Comparison of ENCODE assay signal across 8 cellular contexts in genomic region chr13:113742000-113742441, GRCh38. TPM values are rescaled to one million over a fixed set of nuclear protein-coding genes. Genes with fewer than 3 reads are reported as not detected.
DNase-seq lines count a peak whose midpoint lies in the region; ATAC-seq, FAIRE-seq and TF ChIP-seq lines count a peak whose summit lies in the region.

No MANE protein-coding gene starts in this region.

- H3K4me1 ChIP-seq in CD4-positive, alpha-beta memory T cell (ENCODE audit: insufficient read depth, low read length), result peaks cover 26% of the 10 kb centered on the region
- H3K4me1 ChIP-seq in pancreas, result no peaks in the 10 kb centered on the region
- no peaks in the 10 kb centered on the region for H3K4me1 ChIP-seq in esophagus muscularis mucosa

- peaks cover 0 to 2% (median 0%) of the 10 kb centered on the region in 8 donors for H3K9me3 Mint-ChIP-seq in CD4-positive, alpha-beta memory T cell
- H3K9me3 Mint-ChIP-seq in activated T-helper 1 cell treated with anti-CD3 and anti-CD28 coated beads, Interleukin-12 subunit alpha, Interleukin-12 subunit beta, Interleukin-2, Interleukin-4 antibody, amounts not matched to agents 30 ng/mL and 10 ng/mL and 1 ng/mL, durations not matched to agents 14 hours and 24 hours and 36 hours, result no peaks in the 10 kb centered on the region

- TF ChIP-seq POLR2A in esophagus muscularis mucosa (IDR thresholded peaks at IDR 0.05; ENCODE audit: low read depth), result no peak

- no peaks in the 10 kb centered on the region for H3K36me3 ChIP-seq in CD4-positive, alpha-beta memory T cell (ENCODE audit: insufficient read depth, low read length)
- H3K36me3 ChIP-seq in pancreas (no peaks in the 10 kb centered on the region), esophagus muscularis mucosa (no peaks in the 10 kb centered on the region)

- intact Hi-C loops in CD4-positive, alpha-beta memory T cell (cut with micrococcal nuclease), result no loop called here
- intact Hi-C loops in pancreas (cut with DNase I) (no loop called here), esophagus muscularis mucosa (cut with DNase I) (no loop called here)
- intact Hi-C loops in activated T-helper 1 cell treated with anti-CD3 and anti-CD28 coated beads, Interleukin-12 subunit alpha, Interleukin-12 subunit beta, Interleukin-2, Interleukin-4 antibody, amounts not matched to agents 30 ng/mL and 10 ng/mL and 1 ng/mL, durations not matched to agents 14 hours and 24 hours and 36 hours (cut with micrococcal nuclease), result no loop called here

- H3K4me3 ChIP-seq in CD4-positive, alpha-beta memory T cell (ENCODE audit: low read length in 2 of 2), result no peak overlapping the region
- H3K4me3 ChIP-seq in epithelial cell of proximal tubule (ENCODE audit: low read depth, low read length), result no peak overlapping the region
- H3K4me3 ChIP-seq in pancreas, result no peak overlapping the region
- H3K4me3 ChIP-seq in esophagus muscularis mucosa, result no peak overlapping the region

- H3K27me3 ChIP-seq in CD4-positive, alpha-beta memory T cell (ENCODE audit: insufficient read depth, low read length), result peaks cover 10% of the 10 kb centered on the region
- no peaks in the 10 kb centered on the region for H3K27me3 ChIP-seq in pancreas
- peaks cover 0 to 21% (median 0%) of the 10 kb centered on the region in 4 donors for H3K27me3 ChIP-seq in esophagus muscularis mucosa

- peak; percentile 35 for TF ChIP-seq CTCF in epithelial cell of proximal tubule (conservative IDR thresholded peaks at IDR 0.05; ENCODE audit: low read depth, low read length)
- TF ChIP-seq CTCF in pancreas (IDR thresholded peaks at IDR 0.05), result no peak
- no peak for TF ChIP-seq CTCF in esophagus muscularis mucosa (IDR thresholded peaks at IDR 0.05)

- H3K27me3 Mint-ChIP-seq in CD4-positive, alpha-beta memory T cell, result peaks cover 8% of the 10 kb centered on the region in 2 donors
- peaks cover 14% of the 10 kb centered on the region for H3K27me3 Mint-ChIP-seq in activated T-helper 1 cell treated with anti-CD3 and anti-CD28 coated beads, Interleukin-12 subunit alpha, Interleukin-12 subunit beta, Interleukin-2, Interleukin-4 antibody, amounts not matched to agents 30 ng/mL and 10 ng/mL and 1 ng/mL, durations not matched to agents 14 hours and 24 hours and 36 hours (ENCODE audit: insufficient read depth)

- POLR2A ChIA-PET in CD4-positive, alpha-beta memory T cell (lab: Charles Lee; ENCODE audit: partially characterized antibody), result interaction anchor here (1.1 to 1.3 kb wide), 2 partner anchors 14 to 15 kb away, joined by 4 to 6 read pairs; no protein-coding TSS in a partner anchor

- FAIRE-seq in pancreas (lab: Jason Lieb, UNC), result no peak

- peak overlapping the region in 1 of 7 donors; percentile 35 for H3K27ac Mint-ChIP-seq in CD4-positive, alpha-beta memory T cell
- no peak overlapping the region for H3K27ac Mint-ChIP-seq in activated T-helper 1 cell treated with anti-CD3 and anti-CD28 coated beads, Interleukin-12 subunit alpha, Interleukin-12 subunit beta, Interleukin-2, Interleukin-4 antibody, amounts not matched to agents 30 ng/mL and 10 ng/mL and 1 ng/mL, durations not matched to agents 14 hours and 24 hours and 36 hours

- no peaks in the 10 kb centered on the region for H3K36me3 Mint-ChIP-seq in CD4-positive, alpha-beta memory T cell
- no peaks in the 10 kb centered on the region for H3K36me3 Mint-ChIP-seq in activated T-helper 1 cell treated with anti-CD3 and anti-CD28 coated beads, Interleukin-12 subunit alpha, Interleukin-12 subunit beta, Interleukin-2, Interleukin-4 antibody, amounts not matched to agents 30 ng/mL and 10 ng/mL and 1 ng/mL, durations not matched to agents 14 hours and 24 hours and 36 hours (ENCODE audit: low read depth)

- 25 to 30% methylated on average over 15 of the region's 15 CpGs for WGBS in pancreas, 2 donors
- WGBS in esophagus muscularis mucosa, result 30% methylated on average over 8 of the region's 15 CpGs

- DNase-seq in CD4-positive, alpha-beta memory T cell, result no peak
- DNase-seq in SIG-M5 treated with dmso at 0.1 percent for 504 hours (lab: John Stamatoyannopoulos, UW; ENCODE audit: unreplicated experiment) (peak; percentile 92), epithelial cell of proximal tubule (ENCODE audit: low read depth) (no peak), pancreas (peak in 3 of 6 donors; percentile 43 to 53 (median 50)), esophagus muscularis mucosa (ENCODE audit: extremely low spot score) (no peak)
- DNase-seq in activated T-helper 1 cell treated with anti-CD3 and anti-CD28 coated beads, Interleukin-12 subunit alpha, Interleukin-12 subunit beta, Interleukin-2, Interleukin-4 antibody, amounts not matched to agents 30 ng/mL and 10 ng/mL and 1 ng/mL, durations not matched to agents 14 hours and 24 hours and 36 hours (ENCODE audit: low spot score), result no peak

- no peak for TF ChIP-seq EP300 in esophagus muscularis mucosa (IDR thresholded peaks at IDR 0.05)

- peak overlapping the region in 5 of 8 donors; percentile 21 to 84 (median 62) for H3K4me3 Mint-ChIP-seq in CD4-positive, alpha-beta memory T cell
- H3K4me3 Mint-ChIP-seq in activated T-helper 1 cell treated with anti-CD3 and anti-CD28 coated beads, Interleukin-12 subunit alpha, Interleukin-12 subunit beta, Interleukin-2, Interleukin-4 antibody, amounts not matched to agents 30 ng/mL and 10 ng/mL and 1 ng/mL, durations not matched to agents 14 hours and 24 hours and 36 hours, result no peak overlapping the region

- ATAC-seq in HG02759 (IDR thresholded peaks at IDR 0.05; ENCODE audit: unreplicated experiment) (peak; percentile 44), pancreas (peak in 3 of 4 donors; percentile 63 to 86 (median 81)), HG03520 (IDR thresholded peaks at IDR 0.05; ENCODE audit: unreplicated experiment) (no peak)

- no peaks in the 10 kb centered on the region for H3K9me3 ChIP-seq in CD4-positive, alpha-beta memory T cell (ENCODE audit: control insufficient read depth in 1 of 2, low read length in 2 of 2)
- H3K9me3 ChIP-seq in pancreas (no peaks in the 10 kb centered on the region), esophagus muscularis mucosa (no peaks in the 10 kb centered on the region)

- no peak overlapping the region for H3K27ac ChIP-seq in CD4-positive, alpha-beta memory T cell (ENCODE audit: low read depth, low read length)
- H3K27ac ChIP-seq in pancreas (no peak overlapping the region), esophagus muscularis mucosa (replicated peaks in 1 of 4) (no peak overlapping the region)

- CTCF ChIA-PET in CD4-positive, alpha-beta memory T cell (lab: Charles Lee; ENCODE audit: partially characterized antibody), result no interaction called here

- H3K4me1 Mint-ChIP-seq in CD4-positive, alpha-beta memory T cell, result peaks cover 10 to 37% (median 20%) of the 10 kb centered on the region in 4 donors
- peaks cover 13% of the 10 kb centered on the region for H3K4me1 Mint-ChIP-seq in activated T-helper 1 cell treated with anti-CD3 and anti-CD28 coated beads, Interleukin-12 subunit alpha, Interleukin-12 subunit beta, Interleukin-2, Interleukin-4 antibody, amounts not matched to agents 30 ng/mL and 10 ng/mL and 1 ng/mL, durations not matched to agents 14 hours and 24 hours and 36 hours (ENCODE audit: low read depth)

RNA-seq across cellular contexts. Expression of gene TMEM255B, which starts 17.0 kb away (rescaled TPM):
- total RNA-seq in CD4-positive, alpha-beta memory T cell, result under 1 TPM; 0.90 to 1.00 TPM
- under 1 TPM in 1 of 2 donors, not detected in 1; 0.07 TPM for polyA plus RNA-seq in CD4-positive, alpha-beta memory T cell
- 6.9 and 7.4 TPM in 2 replicates for total RNA-seq in epithelial cell of proximal tubule
- total RNA-seq in pancreas, result 1 to 10 TPM; 1.8 to 8.1 (median 3.5) TPM
- 10 to 100 TPM; 13.6 to 17.9 TPM for polyA plus RNA-seq in pancreas
- 10 to 100 TPM in 3 of 4 donors, 1 to 10 TPM in 1; 4.1 to 12.3 (median 10.7) TPM for total RNA-seq in esophagus muscularis mucosa
- 2.2 and 2.6 TPM in 2 replicates for total RNA-seq in activated T-helper 1 cell treated with anti-CD3 and anti-CD28 coated beads, Interleukin-12 subunit alpha, Interleukin-12 subunit beta, Interleukin-2, Interleukin-4 antibody, amounts not matched to agents 30 ng/mL and 10 ng/mL and 1 ng/mL, durations not matched to agents 14 hours and 24 hours and 36 hours
